In the genomic region with DNA sequence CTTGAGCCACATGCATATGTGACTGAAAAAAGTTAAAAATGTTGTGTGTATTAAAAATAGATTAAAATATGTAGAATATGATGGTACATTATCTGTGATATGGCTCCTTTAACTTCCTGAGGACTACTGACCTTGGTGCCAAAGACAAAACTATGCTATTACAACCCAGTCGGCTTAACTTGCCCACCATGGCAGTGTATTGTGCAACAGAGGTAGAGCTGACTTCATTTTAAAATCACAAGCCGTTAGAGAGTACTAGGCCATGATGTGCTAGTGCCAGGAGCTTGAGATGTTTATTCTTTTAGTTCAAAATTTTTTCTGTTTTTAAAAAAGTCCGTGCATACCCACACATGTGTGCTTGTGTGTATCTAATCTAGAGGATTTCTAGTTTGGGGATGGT, we compare ENCODE assay signal across 19 cellular contexts.
"Had no signal": no experiment of that assay in that cellular context is flagged by ENCODE, and none has a peak within 500 bp of the region (broad histone marks: within the 10 kb centered on the region; RNA-seq: fewer than 3 reads in every experiment).

No MANE protein-coding gene starts in this region.

- H3K4me1 Mint-ChIP-seq: immature natural killer cell, nephron had no signal

- H3K9me3 Mint-ChIP-seq: nephron had no signal

- H3K79me2 ChIP-seq: parathyroid adenoma had no signal

- ATAC-seq: left colon, left ventricle myocardium superior had no signal

- H3K4me3 ChIP-seq: esophagus squamous epithelium, lung, prostate gland, sigmoid colon had no signal

- H3K9me3 ChIP-seq: esophagus squamous epithelium, prostate gland, sigmoid colon had no signal

- H2AFZ ChIP-seq: parathyroid adenoma had no signal

- H3K36me3 ChIP-seq: prostate gland had no signal

- H3K27me3 ChIP-seq: esophagus squamous epithelium, sigmoid colon had no signal

- H3K4me3 Mint-ChIP-seq: immature natural killer cell, naive B cell, nephron had no signal

- H3K9ac ChIP-seq: parathyroid adenoma had no signal

- H3K4me1 ChIP-seq: esophagus squamous epithelium, parathyroid adenoma, prostate gland, sigmoid colon had no signal

- H3K27ac ChIP-seq: epithelial cell of prostate, esophagus squamous epithelium, parathyroid adenoma, prostate gland, sigmoid colon had no signal

- DNase-seq: effector memory CD4-positive, alpha-beta T cell; esophagus squamous epithelium; foreskin fibroblast; immature natural killer cell; left colon; left ventricle myocardium superior; mesendoderm; naive B cell; sigmoid colon; small intestine; stimulated activated CD4-positive, alpha-beta T cell treated with anti-CD3 and anti-CD28 coated beads, Interleukin-12 subunit alpha, Interleukin-12 subunit beta, amount 100 ng/mL, for 4 hours; stimulated activated CD4-positive, alpha-beta T cell treated with anti-CD3 and anti-CD28 coated beads, Interleukin-2, amount 100 ng/mL, for 48 hours; stimulated activated naive CD4-positive, alpha-beta T cell treated with Interleukin-2 at 50 U/mL for 16 hours; trophoblast cell had no signal

- H3K27ac Mint-ChIP-seq: nephron had no signal

- H3K27me3 Mint-ChIP-seq: naive B cell had no signal
